ENCODE assay signal across 21 cellular contexts in the genomic region with DNA sequence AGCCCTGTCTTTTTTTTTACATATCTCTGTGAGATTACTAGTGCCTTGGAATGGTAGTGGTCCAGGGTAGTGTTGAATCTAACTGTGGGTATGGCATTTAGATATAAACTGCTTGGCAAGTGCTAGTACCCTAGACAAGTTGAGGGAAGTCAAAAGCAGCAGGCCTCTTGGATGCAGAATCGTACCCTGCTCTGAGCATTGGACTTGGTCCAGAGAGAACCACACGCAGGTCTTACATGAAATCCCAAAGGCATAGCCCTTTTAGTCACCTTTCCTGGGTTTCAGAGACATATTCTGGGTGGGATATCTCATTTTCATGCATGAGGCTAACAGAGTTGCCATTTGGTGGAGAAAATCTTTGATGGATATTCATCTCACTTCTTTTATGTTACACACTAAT.
"Had no signal": no experiment of that assay in that cellular context is flagged by ENCODE, and none has a peak within 500 bp of the region (broad histone marks: within the 10 kb centered on the region; RNA-seq: fewer than 3 reads in every experiment).

No MANE protein-coding gene starts in this region.

- H3K36me3 ChIP-seq: colonic mucosa, esophagus squamous epithelium, gastrocnemius medialis, heart right ventricle, left lung, lower lobe of right lung had no signal

- H3K27me3 ChIP-seq: colonic mucosa, dorsolateral prefrontal cortex, esophagus squamous epithelium, gastrocnemius medialis, heart right ventricle, left lung had no signal

- DNase-seq: colonic mucosa; cortex of kidney; dermis blood vessel endothelial cell; effector CD4-positive, alpha-beta T cell; effector memory CD4-positive, alpha-beta T cell; esophagus squamous epithelium; foreskin fibroblast; foreskin melanocyte; gastrocnemius medialis; glutamatergic neuron; head of caudate nucleus; heart right ventricle; hippocampal formation; left cardiac atrium; left lung; left ventricle myocardium superior; lower lobe of right lung; mesenchymal stem cell; mucosa of descending colon; naive B cell had no signal

- H3K4me3 ChIP-seq: colonic mucosa, dorsolateral prefrontal cortex, esophagus squamous epithelium, gastrocnemius medialis, heart right ventricle, left lung, lower lobe of right lung, mucosa of descending colon had no signal

- H3K4me1 ChIP-seq: colonic mucosa, gastrocnemius medialis, heart right ventricle, left lung, lower lobe of right lung had no signal

- H3K27ac ChIP-seq: colonic mucosa, esophagus squamous epithelium, gastrocnemius medialis, heart right ventricle, left lung, lower lobe of right lung had no signal

- H3K9me3 ChIP-seq: colonic mucosa, gastrocnemius medialis had no signal
